1 cellular context compared by ENCODE assay signal in genomic region chr1:157112186-157112867, GRCh38.
TF ChIP-seq lines count a peak whose summit lies in the region.

No MANE protein-coding gene starts in this region.

TF ChIP-seq in H1, 55 proteins besides CTCF, POLR2A, EP300 and RAD21:
- no peak for TF ChIP-seq USF2 (IDR thresholded peaks at IDR 0.05; ENCODE audit: low read length)
- TF ChIP-seq RFX5 (IDR thresholded peaks at IDR 0.05; ENCODE audit: borderline replicate concordance, low read depth, low read length) = no peak
- no peak for TF ChIP-seq POLR2AphosphoS5 (IDR thresholded peaks at IDR 0.05; ENCODE audit: low read depth, low read length)
- TF ChIP-seq ATF2 (IDR thresholded peaks at IDR 0.05; ENCODE audit: low read length) = no peak
- TF ChIP-seq SP4 (IDR thresholded peaks at IDR 0.05; ENCODE audit: low read length) = no peak
- TF ChIP-seq HDAC6 (IDR thresholded peaks at IDR 0.05; ENCODE audit: low read depth, low read length) = no peak
- no peak for TF ChIP-seq EZH2 (IDR thresholded peaks at IDR 0.05; ENCODE audit: low read depth, low read length, severe bottlenecking)
- TF ChIP-seq SP1 (IDR thresholded peaks at IDR 0.05; ENCODE audit: low read depth, low read length) = no peak
- no peak for TF ChIP-seq MAFK (IDR thresholded peaks at IDR 0.05; ENCODE audit: low read depth, low read length)
- no peak for TF ChIP-seq JUND (IDR thresholded peaks at IDR 0.05; ENCODE audit: low read length)
